1 cellular context compared by ENCODE assay signal in genomic region chr1:52727956-52728656, GRCh38.
TF ChIP-seq lines count a peak whose summit lies in the region.

No MANE protein-coding gene starts in this region.

TF ChIP-seq in GM12878, 131 proteins besides CTCF, POLR2A, EP300 and RAD21 (continued from another document):
- no peak for TF ChIP-seq E2F8 (IDR thresholded peaks at IDR 0.05; ENCODE audit: low read depth, partially characterized antibody)
